Comparison of ENCODE assay signal across 1 cellular context in the genomic region with DNA sequence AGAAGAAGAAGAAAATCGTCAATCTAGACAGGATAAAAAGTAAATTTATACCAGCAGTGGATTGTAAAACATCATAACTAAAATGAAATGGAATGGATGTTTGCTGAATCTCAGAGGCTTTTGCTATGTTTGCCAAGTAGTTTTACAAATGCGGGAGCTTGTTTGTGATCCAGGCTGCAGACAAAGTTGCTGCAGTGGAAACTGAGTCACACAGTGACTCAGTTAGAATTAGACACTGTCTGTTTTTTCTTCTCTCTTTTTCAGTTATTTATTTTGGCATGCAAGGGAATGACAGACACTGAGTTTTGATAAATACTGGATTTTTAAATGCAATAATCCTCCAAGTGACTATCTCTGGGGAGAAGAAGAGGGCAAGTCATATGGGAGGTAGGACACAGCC.
TF ChIP-seq lines count a peak whose summit lies in the region.

No MANE protein-coding gene starts in this region.

TF ChIP-seq in SK-N-SH treated with all-trans-retinoic acid at 6 μM for 48 hours, 23 proteins besides CTCF, POLR2A, EP300 and RAD21 (continued from another document):
- TF ChIP-seq, protein P1, sequence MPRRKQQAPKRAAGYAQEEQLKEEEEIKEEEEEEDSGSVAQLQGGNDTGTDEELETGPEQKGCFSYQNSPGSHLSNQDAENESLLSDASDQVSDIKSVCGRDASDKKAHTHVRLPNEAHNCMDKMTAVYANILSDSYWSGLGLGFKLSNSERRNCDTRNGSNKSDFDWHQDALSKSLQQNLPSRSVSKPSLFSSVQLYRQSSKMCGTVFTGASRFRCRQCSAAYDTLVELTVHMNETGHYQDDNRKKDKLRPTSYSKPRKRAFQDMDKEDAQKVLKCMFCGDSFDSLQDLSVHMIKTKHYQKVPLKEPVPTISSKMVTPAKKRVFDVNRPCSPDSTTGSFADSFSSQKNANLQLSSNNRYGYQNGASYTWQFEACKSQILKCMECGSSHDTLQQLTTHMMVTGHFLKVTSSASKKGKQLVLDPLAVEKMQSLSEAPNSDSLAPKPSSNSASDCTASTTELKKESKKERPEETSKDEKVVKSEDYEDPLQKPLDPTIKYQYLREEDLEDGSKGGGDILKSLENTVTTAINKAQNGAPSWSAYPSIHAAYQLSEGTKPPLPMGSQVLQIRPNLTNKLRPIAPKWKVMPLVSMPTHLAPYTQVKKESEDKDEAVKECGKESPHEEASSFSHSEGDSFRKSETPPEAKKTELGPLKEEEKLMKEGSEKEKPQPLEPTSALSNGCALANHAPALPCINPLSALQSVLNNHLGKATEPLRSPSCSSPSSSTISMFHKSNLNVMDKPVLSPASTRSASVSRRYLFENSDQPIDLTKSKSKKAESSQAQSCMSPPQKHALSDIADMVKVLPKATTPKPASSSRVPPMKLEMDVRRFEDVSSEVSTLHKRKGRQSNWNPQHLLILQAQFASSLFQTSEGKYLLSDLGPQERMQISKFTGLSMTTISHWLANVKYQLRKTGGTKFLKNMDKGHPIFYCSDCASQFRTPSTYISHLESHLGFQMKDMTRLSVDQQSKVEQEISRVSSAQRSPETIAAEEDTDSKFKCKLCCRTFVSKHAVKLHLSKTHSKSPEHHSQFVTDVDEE (CRISPR knock-in tag; IDR thresholded peaks at IDR 0.05): no peak
- TF ChIP-seq ESRRG (CRISPR knock-in tag; IDR thresholded peaks at IDR 0.05) (no peak), BACH2 (CRISPR knock-in tag; IDR thresholded peaks at IDR 0.05; ENCODE audit: borderline replicate concordance) (no peak), ARNTL (CRISPR knock-in tag; IDR thresholded peaks at IDR 0.05; ENCODE audit: borderline replicate concordance, low read depth) (no peak)
TF ChIP-seq in SK-N-SH treated with all-trans-retinoic acid at 6 μM for 48 hours: peak in this region for 0.
